7 cellular contexts compared by ENCODE assay signal in the genomic region with DNA sequence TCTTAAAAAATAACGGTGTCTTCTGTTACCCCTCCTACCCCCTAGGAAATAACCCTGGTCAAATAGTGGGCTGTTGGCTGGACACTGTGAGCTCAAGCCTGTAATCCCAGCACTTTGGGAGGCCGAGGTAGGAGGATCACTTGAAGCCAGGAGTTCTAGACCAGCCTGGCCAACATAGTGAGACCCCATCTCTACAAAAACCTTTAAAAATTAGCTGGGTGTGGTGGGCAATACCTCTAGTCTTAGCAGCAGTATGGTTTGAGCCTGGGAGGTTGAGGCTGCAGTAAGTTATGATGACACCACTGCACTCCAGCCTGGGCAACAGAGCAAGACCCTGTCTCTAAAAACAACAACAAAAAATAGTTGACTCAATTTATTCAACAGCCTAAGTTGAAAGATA.
"Had no signal": no experiment of that assay in that cellular context is flagged by ENCODE, and none has a peak within 500 bp of the region (broad histone marks: within the 10 kb centered on the region; RNA-seq: fewer than 3 reads in every experiment).

No MANE protein-coding gene starts in this region.

- ATAC-seq: HCT116, HepG2 had no signal

- H3K4me3 Mint-ChIP-seq: IgD-negative memory B cell had no signal

- H3K27ac Mint-ChIP-seq: IgD-negative memory B cell had no signal

- H3K4me3 ChIP-seq: HAP-1 had no signal

- H3K9ac ChIP-seq: KMS-11 had no signal

- H3K36me3 ChIP-seq: HAP-1 had no signal

- H3K9me3 ChIP-seq: HAP-1 had no signal

- H3K27ac ChIP-seq: HL-60, KMS-11 had no signal

- DNase-seq: KBM-7 had no signal

- H3K4me2 ChIP-seq: KMS-11 had no signal
